In the genomic region with DNA sequence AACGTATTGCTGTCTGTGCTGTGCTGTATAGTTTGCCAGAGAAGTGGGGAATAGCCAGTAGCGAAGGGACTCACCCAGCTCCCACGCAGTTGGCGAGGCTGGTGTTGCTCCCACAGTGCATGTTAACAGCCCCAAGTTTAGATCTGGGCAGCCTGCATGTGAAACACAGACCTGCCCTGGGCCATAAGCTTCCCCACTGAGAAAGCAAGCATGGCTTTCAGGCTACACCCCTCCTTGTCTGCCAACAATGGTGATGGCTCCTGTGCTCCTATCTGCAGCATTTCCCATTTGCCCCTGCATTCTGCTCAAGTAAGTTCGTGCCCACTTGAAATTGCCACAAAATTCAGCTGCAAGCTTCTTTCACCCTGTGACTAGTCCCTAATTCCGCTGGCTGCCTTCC, we compare ENCODE assay signal across 19 cellular contexts.
"Had no signal": no experiment of that assay in that cellular context is flagged by ENCODE, and none has a peak within 500 bp of the region (broad histone marks: within the 10 kb centered on the region; RNA-seq: fewer than 3 reads in every experiment).

No MANE protein-coding gene starts in this region.

- H3K27ac Mint-ChIP-seq: mesothelial cell of epicardium; natural killer cell; stimulated activated naive B cell treated with anti-CD40 and anti-IgM and Interleukin-4, amounts not matched to agents 10 μg/mL and 1 μg/mL and 100 μg/mL, for 72 hours had no signal

- H3K4me3 ChIP-seq: dorsolateral prefrontal cortex, heart left ventricle, pancreas, prostate gland, right lobe of liver, testis, tibial nerve had no signal

- H3K9me3 Mint-ChIP-seq: natural killer cell; stimulated activated naive CD8-positive, alpha-beta T cell treated with anti-CD3 and anti-CD28 coated beads, Interleukin-15, amount 100 ng/mL, for 72 hours had no signal

- H3K27me3 Mint-ChIP-seq: stimulated activated naive B cell treated with anti-CD40 and anti-IgM and Interleukin-4, amounts not matched to agents 10 μg/mL and 1 μg/mL and 100 μg/mL, for 72 hours; stimulated activated naive CD8-positive, alpha-beta T cell treated with anti-CD3 and anti-CD28 coated beads, Interleukin-15, amount 100 ng/mL, for 72 hours had no signal

- H3K4me1 ChIP-seq: pancreas, prostate gland, right lobe of liver, testis, tibial nerve had no signal

- H3K27me3 ChIP-seq: dorsolateral prefrontal cortex, heart left ventricle, pancreas, right lobe of liver, testis, tibial nerve had no signal

- DNase-seq: cortex of kidney; effector CD8-positive, alpha-beta T cell; hippocampal formation; kidney glomerular epithelial cell; mammary epithelial cell; natural killer cell; occipital lobe; right lobe of liver; stimulated activated CD4-positive, alpha-beta T cell treated with anti-CD3 and anti-CD28 coated beads, Interleukin-4, amount 100 ng/mL, for 24 hours; stimulated activated naive B cell treated with anti-CD40 and anti-IgM and Interleukin-4, amounts not matched to agents 10 μg/mL and 1 μg/mL and 100 μg/mL, for 72 hours; stimulated activated naive CD8-positive, alpha-beta T cell treated with anti-CD3 and anti-CD28 coated beads, Interleukin-15, amount 100 ng/mL, for 72 hours; testis had no signal

- ATAC-seq: esophagus mucosa; natural killer cell; pancreas; right lobe of liver; stimulated activated naive B cell treated with anti-CD40 and anti-IgM and Interleukin-4, amounts not matched to agents 10 μg/mL and 1 μg/mL and 100 μg/mL, for 72 hours; stimulated activated naive CD8-positive, alpha-beta T cell treated with anti-CD3 and anti-CD28 coated beads, Interleukin-15, amount 100 ng/mL, for 72 hours had no signal

- H3K36me3 ChIP-seq: pancreas, prostate gland, right lobe of liver had no signal

- H3K36me3 Mint-ChIP-seq: natural killer cell had no signal

- H3K27ac ChIP-seq: dorsolateral prefrontal cortex, heart left ventricle, pancreas, prostate gland, right lobe of liver, testis, tibial nerve had no signal

- H3K9me3 ChIP-seq: pancreas, prostate gland, right lobe of liver, testis had no signal

- H3K4me3 Mint-ChIP-seq: mesothelial cell of epicardium; natural killer cell; stimulated activated naive B cell treated with anti-CD40 and anti-IgM and Interleukin-4, amounts not matched to agents 10 μg/mL and 1 μg/mL and 100 μg/mL, for 72 hours; stimulated activated naive CD8-positive, alpha-beta T cell treated with anti-CD3 and anti-CD28 coated beads, Interleukin-15, amount 100 ng/mL, for 72 hours had no signal

- H3K4me1 Mint-ChIP-seq: mesothelial cell of epicardium; stimulated activated naive B cell treated with anti-CD40 and anti-IgM and Interleukin-4, amounts not matched to agents 10 μg/mL and 1 μg/mL and 100 μg/mL, for 72 hours had no signal
